1 cellular context compared by ENCODE assay signal in genomic region chr16:27214084-27214961, GRCh38.
TF ChIP-seq lines count a peak whose summit lies in the region.

No MANE protein-coding gene starts in this region.

TF ChIP-seq in liver, 16 proteins besides CTCF, POLR2A, EP300 and RAD21:
- TF ChIP-seq FOXA2 (IDR thresholded peaks at IDR 0.05) = peak; percentile 80
- TF ChIP-seq HNF4G (IDR thresholded peaks at IDR 0.05) = peak; percentile 96
- peak; percentile 100 for TF ChIP-seq SP1 (IDR thresholded peaks at IDR 0.05)
- TF ChIP-seq ATF3 (IDR thresholded peaks at IDR 0.05) = peak; percentile 83
- TF ChIP-seq JUND (IDR thresholded peaks at IDR 0.05) = peak; percentile 77 to 93
- peak in 1 of 2 donors; percentile 72 for TF ChIP-seq EGR1 (IDR thresholded peaks at IDR 0.05; ENCODE audit: low read depth in 2 of 2)
- peak; percentile 83 for TF ChIP-seq YY1 (IDR thresholded peaks at IDR 0.05)
- peak; percentile 95 for TF ChIP-seq ZBTB33 (IDR thresholded peaks at IDR 0.05)
- TF ChIP-seq MAX (IDR thresholded peaks at IDR 0.05) = peak; percentile 93
- peak; percentile 91 for TF ChIP-seq TAF1 (conservative IDR thresholded peaks at IDR 0.05)
- TF ChIP-seq GABPA (IDR thresholded peaks at IDR 0.05 in 1 of 2, conservative IDR thresholded peaks at IDR 0.05 in 1 of 2) = peak in 1 of 2 donors; percentile 55
- TF ChIP-seq FOXA1 (IDR thresholded peaks at IDR 0.05) = peak; percentile 86
- TF ChIP-seq RXRA (IDR thresholded peaks at IDR 0.05) = peak; percentile 100
- peak; percentile 80 for TF ChIP-seq REST (IDR thresholded peaks at IDR 0.05)
- peak; percentile 99 for TF ChIP-seq HNF4A (conservative IDR thresholded peaks at IDR 0.05)
- peak; percentile 41 for TF ChIP-seq NR2F2 (IDR thresholded peaks at IDR 0.05)
